In genomic region chr5:54366707-54367106, GRCh38 we compare ENCODE assay signal across 25 cellular contexts.
"Had no signal": no experiment of that assay in that cellular context is flagged by ENCODE, and none has a peak within 500 bp of the region (broad histone marks: within the 10 kb centered on the region; RNA-seq: fewer than 3 reads in every experiment).

No MANE protein-coding gene starts in this region.

- H2AFZ ChIP-seq: neural progenitor cell, parathyroid adenoma had no signal

- H3K4me2 ChIP-seq: neural progenitor cell had no signal

- ATAC-seq: natural killer cell; psoas muscle; right cardiac atrium; right lobe of liver; stimulated activated effector memory CD8-positive, alpha-beta T cell treated with anti-CD3 and anti-CD28 coated beads, Interleukin-12 subunit alpha, Interleukin-12 subunit beta, amount 100 ng/mL, for 72 hours; stimulated activated naive B cell treated with anti-CD40 and anti-IgM and Interleukin-4, amounts not matched to agents 10 μg/mL and 1 μg/mL and 100 μg/mL, for 72 hours had no signal

- H3K79me2 ChIP-seq: parathyroid adenoma had no signal

- H3K9me3 ChIP-seq: ovary, psoas muscle, right lobe of liver, sigmoid colon, stomach, thoracic aorta, thyroid gland, tibial nerve, upper lobe of left lung, vagina had no signal

- H3K27ac ChIP-seq: neural progenitor cell, ovary, parathyroid adenoma, psoas muscle, right lobe of liver, sigmoid colon, stomach, thoracic aorta, thyroid gland, tibial nerve, upper lobe of left lung, vagina had no signal

- DNase-seq: natural killer cell; occipital lobe; ovary; posterior cingulate gyrus; psoas muscle; right cardiac atrium; right lobe of liver; sigmoid colon; small intestine; stimulated activated CD4-positive, alpha-beta T cell treated with anti-CD3 and anti-CD28 coated beads, Interleukin-15, amount 100 ng/mL, for 24 hours; stimulated activated CD4-positive, alpha-beta T cell treated with anti-CD3 and anti-CD28 coated beads, Interleukin-2, amount 100 ng/mL, for 24 hours; stimulated activated CD4-positive, alpha-beta T cell treated with anti-CD3 and anti-CD28 coated beads, Interleukin-2, amount 100 ng/mL, for 48 hours; stimulated activated CD4-positive, alpha-beta T cell treated with anti-CD3 and anti-CD28 coated beads, Interleukin-4, amount 100 ng/mL, for 24 hours; stimulated activated naive B cell treated with anti-CD40 and anti-IgM and Interleukin-4, amounts not matched to agents 10 μg/mL and 1 μg/mL and 100 μg/mL, for 72 hours; stimulated activated naive CD4-positive, alpha-beta T cell treated with Interleukin-2 at 50 U/mL for 16 hours; stomach; thyroid gland; trophoblast cell; upper lobe of left lung had no signal

- H3K27me3 ChIP-seq: neural progenitor cell, ovary, right lobe of liver, sigmoid colon, stomach, thyroid gland, tibial nerve, upper lobe of left lung, vagina had no signal

- H3K4me3 ChIP-seq: neural progenitor cell, ovary, psoas muscle, right lobe of liver, sigmoid colon, stomach, thoracic aorta, thyroid gland, tibial nerve, upper lobe of left lung, vagina had no signal

- H3K4me1 ChIP-seq: neural progenitor cell, parathyroid adenoma, psoas muscle, sigmoid colon, thyroid gland, tibial nerve, upper lobe of left lung, vagina had no signal

- H3K36me3 ChIP-seq: neural progenitor cell, ovary, right lobe of liver, sigmoid colon, stomach, thoracic aorta, thyroid gland, tibial nerve, upper lobe of left lung, vagina had no signal
